ENCODE assay signal across 10 cellular contexts in genomic region chr19:6374179-6374709, GRCh38. TPM values are rescaled to one million over a fixed set of nuclear protein-coding genes. Genes with fewer than 3 reads are reported as not detected.
DNase-seq lines count a peak whose midpoint lies in the region; ATAC-seq, FAIRE-seq and TF ChIP-seq lines count a peak whose summit lies in the region.
"Had no signal": no experiment of that assay in that cellular context is flagged by ENCODE, and none has a peak within 500 bp of the region (broad histone marks: within the 10 kb centered on the region; RNA-seq: fewer than 3 reads in every experiment).

No MANE protein-coding gene starts in this region.

- H3K4me3 Mint-ChIP-seq in activated CD4-positive, alpha-beta T cell treated with anti-CD3 and anti-CD28 coated beads, Interleukin-2, amount 10 ng/mL, durations not matched to agents 24 days and 14 days, result peak overlapping the region; percentile 21

- peaks cover 11% of the 10 kb centered on the region for H3K36me3 Mint-ChIP-seq in activated CD4-positive, alpha-beta T cell treated with anti-CD3 and anti-CD28 coated beads, Interleukin-2, amount 10 ng/mL, durations not matched to agents 24 days and 14 days (ENCODE audit: low read depth)

- no peak overlapping the region for H3K27ac Mint-ChIP-seq in activated CD4-positive, alpha-beta T cell treated with anti-CD3 and anti-CD28 coated beads, Interleukin-2, amount 10 ng/mL, durations not matched to agents 24 days and 14 days

- intact Hi-C loops in activated CD4-positive, alpha-beta T cell treated with anti-CD3 and anti-CD28 coated beads, Interleukin-2, amount 10 ng/mL, durations not matched to agents 24 days and 14 days (cut with micrococcal nuclease), result loop anchor here (5.0 kb wide), 1 partner anchor 687 kb away; no protein-coding TSS in a partner anchor
- intact Hi-C loops in HepG2 (cut with micrococcal nuclease; ENCODE audit: unreplicated experiment), result no loop called here

- peak overlapping the region; percentile 74 for H3K4me2 ChIP-seq in HepG2 (ENCODE audit: low read depth, low read length)

- no peak for TF ChIP-seq POLR2A in HepG2 (IDR thresholded peaks at IDR 0.05; ENCODE audit: insufficient read depth in 1 of 2, low read depth in 2 of 2, low read length in 2 of 2)

- POLR2A ChIA-PET in HepG2 (lab: Yijun Ruan, JAX), result interaction anchor here (2.8 to 4.3 kb wide), 2 partner anchors 12 to 18 kb away, joined by 45 to 80 read pairs; partner anchors contain the start of genes CLPP and GTF2F1

- H3K27ac ChIP-seq in HepG2 (ENCODE audit: extremely low read length, insufficient read depth, low read length), result peak overlapping the region; percentile 49
- peak overlapping the region in 1 of 2 donors; percentile 58 for H3K27ac ChIP-seq in thoracic aorta

- no peak for FAIRE-seq in HepG2 (lab: Jason Lieb, UNC)
- FAIRE-seq: A204.1 had no signal

- no peaks in the 10 kb centered on the region for H3K79me2 ChIP-seq in HepG2 (ENCODE audit: insufficient read depth, low read length)

- H3K27me3 ChIP-seq in adipocyte (replicated peaks; ENCODE audit: control insufficient read depth, insufficient read depth, low read length), result no peaks in the 10 kb centered on the region
- H3K27me3 ChIP-seq in HepG2 (ENCODE audit: control insufficient read depth in 1 of 2, insufficient read depth in 2 of 2, low read length in 2 of 2), result no peaks in the 10 kb centered on the region
- H3K27me3 ChIP-seq in thoracic aorta (replicated peaks; ENCODE audit: insufficient read depth), result no peaks in the 10 kb centered on the region

- H4K20me1 ChIP-seq in HepG2 (ENCODE audit: insufficient read depth, low read length), result no peaks in the 10 kb centered on the region

- no TSS peak for BruUV-seq in HepG2 (replicated peaks; lab: Mats Ljungman, UMichigan)

- H3K4me1 ChIP-seq in adipocyte (ENCODE audit: control insufficient read depth, insufficient read depth, low read length) (peaks cover 19% of the 10 kb centered on the region), HepG2 (ENCODE audit: insufficient read depth, low read length) (peaks cover 14% of the 10 kb centered on the region), thoracic aorta (ENCODE audit: control insufficient read depth in 1 of 2, low read depth in 2 of 2) (peaks cover 5 to 22% of the 10 kb centered on the region in 2 donors)

- TF ChIP-seq RAD21 in HepG2 (CRISPR knock-in tag; IDR thresholded peaks at IDR 0.05), result no peak

- WGBS in HepG2 (ENCODE audit: low lambda C conversion rate), result 95% methylated on average over 11 of the region's 29 CpGs

- peaks cover 4% of the 10 kb centered on the region for H3K36me3 ChIP-seq in adipocyte (ENCODE audit: control insufficient read depth, insufficient read depth, low read length, severe bottlenecking)
- peaks cover 5 to 7% of the 10 kb centered on the region in 2 experiments; a peak in 1 of 5 replicates for H3K36me3 ChIP-seq in HepG2 (replicated peaks in 1 of 2; ENCODE audit: control insufficient read depth in 1 of 2, insufficient read depth in 2 of 2, low read length in 2 of 2)
- H3K36me3 ChIP-seq in thoracic aorta, result peaks cover 2% of the 10 kb centered on the region

- TF ChIP-seq EP300 in HepG2 (IDR thresholded peaks at IDR 0.05; ENCODE audit: low read depth in 2 of 2, low read length in 2 of 2), result no peak
- no peak for TF ChIP-seq EP300 in HepG2 (CRISPR knock-in tag; IDR thresholded peaks at IDR 0.05; ENCODE audit: borderline replicate concordance)

- DNase-seq in activated CD4-positive, alpha-beta T cell treated with anti-CD3 and anti-CD28 coated beads, Interleukin-2, amount 10 ng/mL, durations not matched to agents 24 days and 14 days, result no peak
- no peak for DNase-seq in activated CD4-positive, alpha-beta T cell treated with anti-CD3 and anti-CD28 coated beads, Interleukin-2, amount 50 U/mL, for 1 hour
- DNase-seq in adipocyte (ENCODE audit: low read depth) (no peak), HepG2 (ENCODE audit: low spot score) (no peak), thoracic aorta (ENCODE audit: low spot score) (no peak), DMS153 (lab: John Stamatoyannopoulos, UW) (no peak)
- DNase-seq in stimulated activated CD4-positive, alpha-beta T cell treated with anti-CD3 and anti-CD28 coated beads, Interleukin-4, amount 100 ng/mL, for 1 hour, result no peak
- DNase-seq in stimulated activated CD4-positive, alpha-beta T cell treated with anti-CD3 and anti-CD28 coated beads, Interleukin-15, amount 100 ng/mL, for 24 hours, result no peak
- DNase-seq: activated naive CD4-positive, alpha-beta T cell treated with anti-CD3 and anti-CD28 coated beads, Interleukin-2, amount 50 U/mL, for 16 hours had no signal

- in situ Hi-C loops in HepG2 (cut with HindIII; ENCODE audit: extremely low pct_ligation_motif_present, low pct_unique_long_range_greater_than_20kb), result no loop called here

- peak overlapping the region; percentile 67 for H3K9ac ChIP-seq in adipocyte (ENCODE audit: low read length)
- H3K9ac ChIP-seq in HepG2 (ENCODE audit: insufficient read depth, low read depth, low read length), result no peak overlapping the region

- no peaks in the 10 kb centered on the region for H3K27me3 Mint-ChIP-seq in activated CD4-positive, alpha-beta T cell treated with anti-CD3 and anti-CD28 coated beads, Interleukin-2, amount 10 ng/mL, durations not matched to agents 24 days and 14 days

- no peak for TF ChIP-seq CTCF in HepG2 (CRISPR knock-in tag; IDR thresholded peaks at IDR 0.05)
- TF ChIP-seq CTCF in thoracic aorta (IDR thresholded peaks at IDR 0.05), result no peak

- peak overlapping the region; percentile 73 for H3K4me3 ChIP-seq in adipocyte (ENCODE audit: low read length)
- peak overlapping the region in 1 of 3 experiments; percentile 70; a peak in 2 of 6 replicates for H3K4me3 ChIP-seq in HepG2 (replicated peaks in 1 of 3; ENCODE audit: insufficient read depth in 1 of 3, low read depth in 2 of 3, low read length in 3 of 3)
- H3K4me3 ChIP-seq in thoracic aorta, result peak overlapping the region; percentile 100

- H3K9me3 ChIP-seq in adipocyte (ENCODE audit: control insufficient read depth, low read length) (no peaks in the 10 kb centered on the region), HepG2 (ENCODE audit: low read length) (no peaks in the 10 kb centered on the region), thoracic aorta (no peaks in the 10 kb centered on the region)

- ATAC-seq in HepG2 (no peak), thoracic aorta (ENCODE audit: insufficient number of reproducible peaks, low FRiP score, low read depth) (no peak)

- H3K4me1 Mint-ChIP-seq in activated CD4-positive, alpha-beta T cell treated with anti-CD3 and anti-CD28 coated beads, Interleukin-2, amount 10 ng/mL, durations not matched to agents 24 days and 14 days, result peaks cover 11% of the 10 kb centered on the region

- H3K9me3 Mint-ChIP-seq in activated CD4-positive, alpha-beta T cell treated with anti-CD3 and anti-CD28 coated beads, Interleukin-2, amount 10 ng/mL, durations not matched to agents 24 days and 14 days, result no peaks in the 10 kb centered on the region

- CTCF ChIA-PET in HepG2 (lab: Yijun Ruan, JAX; ENCODE audit: low intra/inter-chr PET ratio, low total read pairs), result no interaction called here

- H2AFZ ChIP-seq in HepG2 (ENCODE audit: low read length), result no peak overlapping the region

RNA-seq across cellular contexts. Expression of gene PSPN, which starts 1.5 kb away (rescaled TPM):
- total RNA-seq in activated CD4-positive, alpha-beta T cell treated with anti-CD3 and anti-CD28 coated beads, Interleukin-2, amount 10 ng/mL, durations not matched to agents 24 days and 14 days, result 1.5 and 1.8 TPM in 2 replicates
- total RNA-seq in HepG2 (2016; rRNA removed; fragmentation: Illumina TruSeq; extraction: Trizol), result 0.95 and 1.1 TPM in 2 replicates
- 0.18 and 0.20 TPM in 2 replicates for total RNA-seq in HepG2 (2016; cell fraction: cytosol; rRNA removed; fragmentation: Illumina TruSeq; extraction: Trizol; ENCODE audit: low read depth)
- total RNA-seq in HepG2 (2016; cell fraction: insoluble cytoplasmic fraction; rRNA removed; fragmentation: Illumina TruSeq; extraction: Trizol), result 1.1 TPM in 2 replicates
- total RNA-seq in HepG2 (2016; cell fraction: membrane; rRNA removed; fragmentation: Illumina TruSeq; extraction: Trizol), result 0.48 and 0.65 TPM in 2 replicates
- 0.72 and 0.84 TPM in 2 replicates for total RNA-seq in HepG2 (2016; cell fraction: nucleus; rRNA removed; fragmentation: Illumina TruSeq; extraction: Trizol)
- polyA plus RNA-seq in HepG2 (2011; rRNA removed), result 0.69 and 0.98 TPM in 2 replicates
- polyA plus RNA-seq in HepG2 (2011; cell fraction: cytosol; rRNA removed), result 0.68 and 0.69 TPM in 2 replicates
- polyA plus RNA-seq in HepG2 (2011; cell fraction: nucleus; rRNA removed), result 2.0 and 2.1 TPM in 2 replicates
- 0.44 and 0.88 TPM in 2 replicates for polyA plus RNA-seq in HepG2 (2012)
- 0.12 TPM in 2 replicates for polyA plus RNA-seq in HepG2 (2016; cell fraction: cytosol; fragmentation: Illumina TruSeq; extraction: Trizol; ENCODE audit: low read depth)
- 1.1 and 1.8 TPM in 2 replicates for polyA plus RNA-seq in HepG2 (2016; cell fraction: insoluble cytoplasmic fraction; fragmentation: Illumina TruSeq; extraction: Trizol; ENCODE audit: low read depth)
- polyA plus RNA-seq in HepG2 (2016; cell fraction: membrane; fragmentation: Illumina TruSeq; extraction: Trizol; ENCODE audit: low read depth), result 0.45 TPM in 2 replicates
- 2.0 TPM in 2 replicates for polyA plus RNA-seq in HepG2 (2016; cell fraction: nucleus; fragmentation: Illumina TruSeq; extraction: Trizol; ENCODE audit: insufficient read depth, low read depth)
- 2.0 and 2.9 TPM in 2 replicates for polyA minus RNA-seq in HepG2 (2011; rRNA and poly(A)+ RNA removed; ENCODE audit: low replicate concordance)
- polyA minus RNA-seq in HepG2 (2011; cell fraction: cytosol; rRNA and poly(A)+ RNA removed), result 1.3 and 1.8 TPM in 2 replicates
- 1.2 and 1.3 TPM in 2 replicates for polyA minus RNA-seq in HepG2 (2011; cell fraction: nucleus; rRNA and poly(A)+ RNA removed)
- total RNA-seq in thoracic aorta, result 1 to 10 TPM; 1.4 to 2.8 TPM

RNA-seq across cellular contexts. Expression of gene ALKBH7, which starts 1.6 kb away (rescaled TPM):
- 23.9 and 25.0 TPM in 2 replicates for total RNA-seq in activated CD4-positive, alpha-beta T cell treated with anti-CD3 and anti-CD28 coated beads, Interleukin-2, amount 10 ng/mL, durations not matched to agents 24 days and 14 days
- 45.9 and 48.3 TPM in 2 replicates for total RNA-seq in HepG2 (2016; rRNA removed; fragmentation: Illumina TruSeq; extraction: Trizol)
- 30.9 and 31.3 TPM in 2 replicates for total RNA-seq in HepG2 (2016; cell fraction: cytosol; rRNA removed; fragmentation: Illumina TruSeq; extraction: Trizol; ENCODE audit: low read depth)
- 51.6 and 55.7 TPM in 2 replicates for total RNA-seq in HepG2 (2016; cell fraction: insoluble cytoplasmic fraction; rRNA removed; fragmentation: Illumina TruSeq; extraction: Trizol)
- total RNA-seq in HepG2 (2016; cell fraction: membrane; rRNA removed; fragmentation: Illumina TruSeq; extraction: Trizol), result 41.9 and 45.4 TPM in 2 replicates
- total RNA-seq in HepG2 (2016; cell fraction: nucleus; rRNA removed; fragmentation: Illumina TruSeq; extraction: Trizol), result 18.3 and 18.4 TPM in 2 replicates
- polyA plus RNA-seq in HepG2 (2011; rRNA removed), result 29.6 and 36.8 TPM in 2 replicates
- polyA plus RNA-seq in HepG2 (2011; cell fraction: cytosol; rRNA removed), result 29.3 and 56.9 TPM in 2 replicates
- polyA plus RNA-seq in HepG2 (2011; cell fraction: nucleus; rRNA removed), result 20.4 and 21.6 TPM in 2 replicates
- polyA plus RNA-seq in HepG2 (2012), result 21.7 and 27.2 TPM in 2 replicates
- polyA plus RNA-seq in HepG2 (2016; cell fraction: cytosol; fragmentation: Illumina TruSeq; extraction: Trizol; ENCODE audit: low read depth), result 24.1 and 27.0 TPM in 2 replicates
- polyA plus RNA-seq in HepG2 (2016; cell fraction: insoluble cytoplasmic fraction; fragmentation: Illumina TruSeq; extraction: Trizol; ENCODE audit: low read depth), result 36.2 and 37.8 TPM in 2 replicates
- polyA plus RNA-seq in HepG2 (2016; cell fraction: membrane; fragmentation: Illumina TruSeq; extraction: Trizol; ENCODE audit: low read depth), result 30.0 and 31.3 TPM in 2 replicates
- 23.5 and 29.2 TPM in 2 replicates for polyA plus RNA-seq in HepG2 (2016; cell fraction: nucleus; fragmentation: Illumina TruSeq; extraction: Trizol; ENCODE audit: insufficient read depth, low read depth)
- 6.0 and 18.9 TPM in 2 replicates for polyA minus RNA-seq in HepG2 (2011; rRNA and poly(A)+ RNA removed; ENCODE audit: low replicate concordance)
- polyA minus RNA-seq in HepG2 (2011; cell fraction: cytosol; rRNA and poly(A)+ RNA removed), result 11.2 and 13.7 TPM in 2 replicates
- 3.2 and 4.4 TPM in 2 replicates for polyA minus RNA-seq in HepG2 (2011; cell fraction: nucleus; rRNA and poly(A)+ RNA removed)
- total RNA-seq in thoracic aorta, result 10 to 100 TPM; 29.1 to 37.6 TPM

RNA-seq across cellular contexts. Expression of gene CLPP, which starts 12.9 kb away (rescaled TPM):
- 190 and 192 TPM in 2 replicates for total RNA-seq in activated CD4-positive, alpha-beta T cell treated with anti-CD3 and anti-CD28 coated beads, Interleukin-2, amount 10 ng/mL, durations not matched to agents 24 days and 14 days
- total RNA-seq in HepG2 (2016; rRNA removed; fragmentation: Illumina TruSeq; extraction: Trizol) (45.3 and 46.6 TPM in 2 replicates), thoracic aorta (10 to 100 TPM; 39.0 to 53.2 TPM)
- 152 and 166 TPM in 2 replicates for total RNA-seq in HepG2 (2016; cell fraction: cytosol; rRNA removed; fragmentation: Illumina TruSeq; extraction: Trizol; ENCODE audit: low read depth)
- total RNA-seq in HepG2 (2016; cell fraction: insoluble cytoplasmic fraction; rRNA removed; fragmentation: Illumina TruSeq; extraction: Trizol), result 32.9 and 56.9 TPM in 2 replicates
- total RNA-seq in HepG2 (2016; cell fraction: membrane; rRNA removed; fragmentation: Illumina TruSeq; extraction: Trizol), result 107 and 109 TPM in 2 replicates
- total RNA-seq in HepG2 (2016; cell fraction: nucleus; rRNA removed; fragmentation: Illumina TruSeq; extraction: Trizol), result 20.2 and 28.2 TPM in 2 replicates
- polyA plus RNA-seq in HepG2 (2011; rRNA removed), result 68.4 and 72.3 TPM in 2 replicates
- polyA plus RNA-seq in HepG2 (2011; cell fraction: cytosol; rRNA removed), result 91.9 and 175 TPM in 2 replicates
- 80.6 and 81.0 TPM in 2 replicates for polyA plus RNA-seq in HepG2 (2011; cell fraction: nucleus; rRNA removed)
- polyA plus RNA-seq in HepG2 (2012), result 42.1 and 53.9 TPM in 2 replicates
- polyA plus RNA-seq in HepG2 (2016; cell fraction: cytosol; fragmentation: Illumina TruSeq; extraction: Trizol; ENCODE audit: low read depth), result 192 and 215 TPM in 2 replicates
- 50.0 and 71.7 TPM in 2 replicates for polyA plus RNA-seq in HepG2 (2016; cell fraction: insoluble cytoplasmic fraction; fragmentation: Illumina TruSeq; extraction: Trizol; ENCODE audit: low read depth)
- 128 TPM in 2 replicates for polyA plus RNA-seq in HepG2 (2016; cell fraction: membrane; fragmentation: Illumina TruSeq; extraction: Trizol; ENCODE audit: low read depth)
- 47.5 and 49.3 TPM in 2 replicates for polyA plus RNA-seq in HepG2 (2016; cell fraction: nucleus; fragmentation: Illumina TruSeq; extraction: Trizol; ENCODE audit: insufficient read depth, low read depth)
- polyA minus RNA-seq in HepG2 (2011; rRNA and poly(A)+ RNA removed; ENCODE audit: low replicate concordance), result 74.2 and 90.7 TPM in 2 replicates
- polyA minus RNA-seq in HepG2 (2011; cell fraction: cytosol; rRNA and poly(A)+ RNA removed), result 19.5 and 26.8 TPM in 2 replicates
- 6.1 and 7.1 TPM in 2 replicates for polyA minus RNA-seq in HepG2 (2011; cell fraction: nucleus; rRNA and poly(A)+ RNA removed)

RNA-seq across cellular contexts. Expression of gene GTF2F1, which starts 18.7 kb away (rescaled TPM):
- total RNA-seq in activated CD4-positive, alpha-beta T cell treated with anti-CD3 and anti-CD28 coated beads, Interleukin-2, amount 10 ng/mL, durations not matched to agents 24 days and 14 days, result 60.7 and 63.5 TPM in 2 replicates
- total RNA-seq in HepG2 (2016; rRNA removed; fragmentation: Illumina TruSeq; extraction: Trizol) (30.7 and 34.1 TPM in 2 replicates), thoracic aorta (10 to 100 TPM; 22.7 to 27.7 TPM)
- total RNA-seq in HepG2 (2016; cell fraction: cytosol; rRNA removed; fragmentation: Illumina TruSeq; extraction: Trizol; ENCODE audit: low read depth), result 6.6 and 7.5 TPM in 2 replicates
- total RNA-seq in HepG2 (2016; cell fraction: insoluble cytoplasmic fraction; rRNA removed; fragmentation: Illumina TruSeq; extraction: Trizol), result 29.0 and 34.4 TPM in 2 replicates
- 16.5 and 20.0 TPM in 2 replicates for total RNA-seq in HepG2 (2016; cell fraction: membrane; rRNA removed; fragmentation: Illumina TruSeq; extraction: Trizol)
- total RNA-seq in HepG2 (2016; cell fraction: nucleus; rRNA removed; fragmentation: Illumina TruSeq; extraction: Trizol), result 14.6 and 16.4 TPM in 2 replicates
- 26.0 and 27.8 TPM in 2 replicates for polyA plus RNA-seq in HepG2 (2011; rRNA removed)
- 32.7 and 42.5 TPM in 2 replicates for polyA plus RNA-seq in HepG2 (2011; cell fraction: cytosol; rRNA removed)
- polyA plus RNA-seq in HepG2 (2011; cell fraction: nucleus; rRNA removed), result 26.0 and 28.8 TPM in 2 replicates
- polyA plus RNA-seq in HepG2 (2012), result 27.7 and 33.9 TPM in 2 replicates
- polyA plus RNA-seq in HepG2 (2016; cell fraction: cytosol; fragmentation: Illumina TruSeq; extraction: Trizol; ENCODE audit: low read depth), result 10.1 and 10.5 TPM in 2 replicates
- polyA plus RNA-seq in HepG2 (2016; cell fraction: insoluble cytoplasmic fraction; fragmentation: Illumina TruSeq; extraction: Trizol; ENCODE audit: low read depth), result 48.2 and 57.9 TPM in 2 replicates
- 16.8 and 18.4 TPM in 2 replicates for polyA plus RNA-seq in HepG2 (2016; cell fraction: membrane; fragmentation: Illumina TruSeq; extraction: Trizol; ENCODE audit: low read depth)
- polyA plus RNA-seq in HepG2 (2016; cell fraction: nucleus; fragmentation: Illumina TruSeq; extraction: Trizol; ENCODE audit: insufficient read depth, low read depth), result 54.2 and 60.4 TPM in 2 replicates
- 28.2 and 31.6 TPM in 2 replicates for polyA minus RNA-seq in HepG2 (2011; rRNA and poly(A)+ RNA removed; ENCODE audit: low replicate concordance)
- polyA minus RNA-seq in HepG2 (2011; cell fraction: cytosol; rRNA and poly(A)+ RNA removed), result 20.6 and 23.2 TPM in 2 replicates
- polyA minus RNA-seq in HepG2 (2011; cell fraction: nucleus; rRNA and poly(A)+ RNA removed), result 11.4 and 11.5 TPM in 2 replicates

RNA-seq across cellular contexts. Expression of gene ACER1, which starts 40.8 kb away (rescaled TPM):
- 0.28 TPM in 1 of 2 replicates, not detected in the other for total RNA-seq in activated CD4-positive, alpha-beta T cell treated with anti-CD3 and anti-CD28 coated beads, Interleukin-2, amount 10 ng/mL, durations not matched to agents 24 days and 14 days
- total RNA-seq in HepG2 (2016; rRNA removed; fragmentation: Illumina TruSeq; extraction: Trizol) (not detected in 2 replicates), thoracic aorta (not detected)
- total RNA-seq in HepG2 (2016; cell fraction: cytosol; rRNA removed; fragmentation: Illumina TruSeq; extraction: Trizol; ENCODE audit: low read depth), result not detected in 2 replicates
- total RNA-seq in HepG2 (2016; cell fraction: insoluble cytoplasmic fraction; rRNA removed; fragmentation: Illumina TruSeq; extraction: Trizol), result not detected in 2 replicates
- total RNA-seq in HepG2 (2016; cell fraction: membrane; rRNA removed; fragmentation: Illumina TruSeq; extraction: Trizol), result not detected in 2 replicates
- not detected in 2 replicates for total RNA-seq in HepG2 (2016; cell fraction: nucleus; rRNA removed; fragmentation: Illumina TruSeq; extraction: Trizol)
- not detected in 2 replicates for polyA plus RNA-seq in HepG2 (2011; rRNA removed)
- polyA plus RNA-seq in HepG2 (2011; cell fraction: cytosol; rRNA removed), result not detected in 2 replicates
- polyA plus RNA-seq in HepG2 (2011; cell fraction: nucleus; rRNA removed), result not detected in 2 replicates
- not detected in 2 replicates for polyA plus RNA-seq in HepG2 (2012)
- polyA plus RNA-seq in HepG2 (2016; cell fraction: cytosol; fragmentation: Illumina TruSeq; extraction: Trizol; ENCODE audit: low read depth), result not detected in 2 replicates
- polyA plus RNA-seq in HepG2 (2016; cell fraction: insoluble cytoplasmic fraction; fragmentation: Illumina TruSeq; extraction: Trizol; ENCODE audit: low read depth), result not detected in 2 replicates
- not detected in 2 replicates for polyA plus RNA-seq in HepG2 (2016; cell fraction: membrane; fragmentation: Illumina TruSeq; extraction: Trizol; ENCODE audit: low read depth)
- polyA plus RNA-seq in HepG2 (2016; cell fraction: nucleus; fragmentation: Illumina TruSeq; extraction: Trizol; ENCODE audit: insufficient read depth, low read depth), result not detected in 2 replicates
- polyA minus RNA-seq in HepG2 (2011; rRNA and poly(A)+ RNA removed; ENCODE audit: low replicate concordance), result not detected in 2 replicates
- polyA minus RNA-seq in HepG2 (2011; cell fraction: cytosol; rRNA and poly(A)+ RNA removed), result not detected in 2 replicates
- not detected in 2 replicates for polyA minus RNA-seq in HepG2 (2011; cell fraction: nucleus; rRNA and poly(A)+ RNA removed)
